ENCODE assay signal across 1 cellular context in genomic region chr5:177350776-177351391, GRCh38.
TF ChIP-seq lines count a peak whose summit lies in the region.

No MANE protein-coding gene starts in this region.

TF ChIP-seq in HepG2, 621 proteins besides CTCF, POLR2A, EP300 and RAD21:
- 0 out of 2 replicates have a peak, but pooled peaks have one; percentile 1 for TF ChIP-seq SNAI1 (CRISPR knock-in tag; IDR thresholded peaks at IDR 0.05; ENCODE audit: borderline replicate concordance)
- TF ChIP-seq ZNF883 (CRISPR knock-in tag; IDR thresholded peaks at IDR 0.05; ENCODE audit: not compliant biosample characterization), result peak; percentile 28
- TF ChIP-seq HIC2 (CRISPR knock-in tag; IDR thresholded peaks at IDR 0.05; ENCODE audit: low read depth), result 0 out of 2 replicates have a peak, but pooled peaks have one; percentile 18
- 0 out of 2 replicates have a peak, but pooled peaks have one; percentile 26 for TF ChIP-seq ZNF605 (CRISPR knock-in tag; IDR thresholded peaks at IDR 0.05)
- no peak for TF ChIP-seq SOX13 (IDR thresholded peaks at IDR 0.05)
- no peak for TF ChIP-seq SOX13 (CRISPR knock-in tag; conservative IDR thresholded peaks at IDR 0.05 in 1 of 2, IDR thresholded peaks at IDR 0.05 in 1 of 2)
- TF ChIP-seq CEBPB (IDR thresholded peaks at IDR 0.05; ENCODE audit: borderline replicate concordance, low read depth, low read length), result no peak
- TF ChIP-seq ZNF407 (CRISPR knock-in tag; IDR thresholded peaks at IDR 0.05; ENCODE audit: not compliant biosample characterization), result peak; percentile 26
- 0 out of 2 replicates have a peak, but pooled peaks have one; percentile 17 for TF ChIP-seq MEF2D (CRISPR knock-in tag; IDR thresholded peaks at IDR 0.05)
- 0 out of 2 replicates have a peak, but pooled peaks have one; percentile 12 for TF ChIP-seq SAFB2 (CRISPR knock-in tag; IDR thresholded peaks at IDR 0.05; ENCODE audit: borderline replicate concordance, low read depth)
- no peak for TF ChIP-seq TEAD3 (CRISPR knock-in tag; optimal IDR thresholded peaks at IDR 0.05; ENCODE audit: borderline replicate concordance)
- TF ChIP-seq ZNF430 (CRISPR knock-in tag; IDR thresholded peaks at IDR 0.05), result 0 out of 2 replicates have a peak, but pooled peaks have one; percentile 47
- peak; percentile 30; the same call in 1 of the 2 replicates for TF ChIP-seq GFI1 (CRISPR knock-in tag; IDR thresholded peaks at IDR 0.05; ENCODE audit: borderline replicate concordance)
